In genomic region chr1:248837045-248837793, GRCh38 we compare ENCODE assay signal across 8 cellular contexts. TPM values are rescaled to one million over a fixed set of nuclear protein-coding genes. Genes with fewer than 3 reads are reported as not detected.
DNase-seq lines count a peak whose midpoint lies in the region; ATAC-seq and TF ChIP-seq lines count a peak whose summit lies in the region.

No MANE protein-coding gene starts in this region.

- no peaks in the 10 kb centered on the region for H3K9me3 ChIP-seq in thyroid gland

- no peak overlapping the region for H3K4me3 Mint-ChIP-seq in activated naive CD4-positive, alpha-beta T cell treated with anti-CD3 and anti-CD28 coated beads, Interleukin-2, amount 50 U/mL, for 24 hours

- H3K27me3 ChIP-seq in layer of hippocampus (ENCODE audit: control insufficient read depth, insufficient read depth, low read length) (no peaks in the 10 kb centered on the region), thyroid gland (no peaks in the 10 kb centered on the region)

- no peaks in the 10 kb centered on the region for H3K36me3 Mint-ChIP-seq in activated naive CD4-positive, alpha-beta T cell treated with anti-CD3 and anti-CD28 coated beads, Interleukin-2, amount 50 U/mL, for 24 hours

- no peak for DNase-seq in activated naive CD4-positive, alpha-beta T cell treated with Interleukin-2 at 50 U/mL for 16 hours
- no peak for DNase-seq in thyroid gland
- no peak for DNase-seq in stimulated activated CD4-positive, alpha-beta T cell treated with anti-CD3 and anti-CD28 coated beads, Interleukin-2, amount 100 ng/mL, for 24 hours

- H3K4me3 ChIP-seq in thyroid gland (replicated peaks in 1 of 3): peak overlapping the region in 2 of 3 donors; percentile 7 to 86

- TF ChIP-seq CTCF in VCaP (conservative IDR thresholded peaks at IDR 0.05) (no peak), thyroid gland (IDR thresholded peaks at IDR 0.05) (no peak)

- peaks cover 2% of the 10 kb centered on the region for H3K27me3 Mint-ChIP-seq in activated naive CD4-positive, alpha-beta T cell treated with anti-CD3 and anti-CD28 coated beads, Interleukin-2, amount 50 U/mL, for 24 hours

- ATAC-seq in HG03460 (IDR thresholded peaks at IDR 0.05; ENCODE audit: unreplicated experiment): no peak
- ATAC-seq in GM21737 (IDR thresholded peaks at IDR 0.05; ENCODE audit: unreplicated experiment): no peak

- peak overlapping the region; percentile 76 for H3K27ac Mint-ChIP-seq in activated naive CD4-positive, alpha-beta T cell treated with anti-CD3 and anti-CD28 coated beads, Interleukin-2, amount 50 U/mL, for 24 hours

- peaks cover 18 to 35% of the 10 kb centered on the region in 2 donors for H3K4me1 ChIP-seq in thyroid gland

- WGBS in thyroid gland, 2 donors: 51 to 52% methylated on average over 11 of the region's 11 CpGs

- no peak for TF ChIP-seq POLR2A in thyroid gland (IDR thresholded peaks at IDR 0.05)

- H3K36me3 ChIP-seq in thyroid gland: no peaks in the 10 kb centered on the region

- peaks cover 33% of the 10 kb centered on the region for H3K4me1 Mint-ChIP-seq in activated naive CD4-positive, alpha-beta T cell treated with anti-CD3 and anti-CD28 coated beads, Interleukin-2, amount 50 U/mL, for 24 hours

- H3K27ac ChIP-seq in VCaP (peak overlapping the region; percentile 96), layer of hippocampus (ENCODE audit: low read depth, low read length) (peak overlapping the region; percentile 84), thyroid gland (peak overlapping the region; percentile 66 to 100 (median 100))

- no peaks in the 10 kb centered on the region for H3K9me3 Mint-ChIP-seq in activated naive CD4-positive, alpha-beta T cell treated with anti-CD3 and anti-CD28 coated beads, Interleukin-2, amount 50 U/mL, for 24 hours

- intact Hi-C loops in thyroid gland (cut with DNase I): no loop called here

RNA-seq across cellular contexts. Expression of gene ZNF672, which starts 0.8 kb away (rescaled TPM):
- total RNA-seq in thyroid gland: 10 to 100 TPM; 43.5 to 82.2 (median 53.7) TPM

RNA-seq across cellular contexts. Expression of gene SH3BP5L, which starts 11.5 kb away (rescaled TPM):
- total RNA-seq in thyroid gland: 10 to 100 TPM; 25.2 to 32.0 (median 30.0) TPM

RNA-seq across cellular contexts. Expression of gene ZNF692, which starts 21.7 kb away (rescaled TPM):
- total RNA-seq in thyroid gland: 10 to 100 TPM; 17.2 to 59.7 (median 34.1) TPM
